18 cellular contexts compared by ENCODE assay signal in genomic region chr12:2409656-2410265, GRCh38.
A peak's percentile ranks its signal among the peaks of the same experiment; 100 is the strongest.
DNase-seq lines count a peak whose midpoint lies in the region; ATAC-seq, FAIRE-seq and TF ChIP-seq lines count a peak whose summit lies in the region.
"Had no signal": no experiment of that assay in that cellular context is flagged by ENCODE, and none has a peak within 500 bp of the region (broad histone marks: within the 10 kb centered on the region; RNA-seq: fewer than 3 reads in every experiment).

No MANE protein-coding gene starts in this region.

- TF ChIP-seq CTCF in WERI-Rb-1 (IDR thresholded peaks at IDR 0.05; ENCODE audit: low read depth, low read length) = no peak

- H3K27me3 ChIP-seq in neuronal stem cell (ENCODE audit: control insufficient read depth in 3 of 3, insufficient read depth in 3 of 3, low read depth in 1 of 3, low read length in 3 of 3) (peaks cover 0 to 2% (median 0%) of the 10 kb centered on the region in 3 experiments), rectal smooth muscle tissue (ENCODE audit: control insufficient read depth, insufficient read depth, low read length) (no peaks in the 10 kb centered on the region), WERI-Rb-1 (ENCODE audit: insufficient read depth, low read depth, severe bottlenecking) (no peaks in the 10 kb centered on the region)

- H3K9me3 ChIP-seq in neuronal stem cell (replicated peaks in 1 of 2; ENCODE audit: control insufficient read depth in 2 of 2, insufficient read depth in 1 of 2, low read depth in 1 of 2, low read length in 2 of 2) (peaks cover 0 to 2% of the 10 kb centered on the region in 2 donors), WERI-Rb-1 (ENCODE audit: severe bottlenecking) (peaks cover 4% of the 10 kb centered on the region)

- H2BK120ac ChIP-seq in neuronal stem cell (ENCODE audit: low read depth, low read length) = no peak overlapping the region

- no peak overlapping the region for H4K8ac ChIP-seq in neuronal stem cell (ENCODE audit: low read depth, low read length)

- H3K36me3 ChIP-seq in neuronal stem cell (replicated peaks in 1 of 2; ENCODE audit: control insufficient read depth in 2 of 2, insufficient read depth in 2 of 2, low read length in 2 of 2) (no peaks in the 10 kb centered on the region), rectal smooth muscle tissue (ENCODE audit: control insufficient read depth, insufficient read depth, low read length) (no peaks in the 10 kb centered on the region), WERI-Rb-1 (no peaks in the 10 kb centered on the region)

- H2BK15ac ChIP-seq in neuronal stem cell (ENCODE audit: low read length) = no peak overlapping the region

- H2AK5ac ChIP-seq in neuronal stem cell (ENCODE audit: low read depth, low read length) = no peak overlapping the region

- no peak overlapping the region for H4K91ac ChIP-seq in neuronal stem cell (ENCODE audit: low read depth, low read length, poor library complexity)

- no peak for ATAC-seq in GM18498 (IDR thresholded peaks at IDR 0.05; ENCODE audit: unreplicated experiment)
- ATAC-seq: CD8-positive, alpha-beta T cell had no signal

- H3K18ac ChIP-seq in neuronal stem cell (ENCODE audit: low read length) = peak overlapping the region; percentile 53

- peak; percentile 53 for DNase-seq in activated effector memory CD4-positive, alpha-beta T cell treated with anti-CD3 and anti-CD28 coated beads, Interleukin-2, amount 50 U/mL, for 16 hours
- no peak for DNase-seq in activated effector memory CD4-positive, alpha-beta T cell treated with Interleukin-2 at 50 U/mL for 16 hours
- DNase-seq in neuronal stem cell (ENCODE audit: low spot score) = no peak
- DNase-seq in urothelium cell line (ENCODE audit: low spot score) = peak; percentile 33
- DNase-seq in NCI-H345 treated with DMSO at 0.1 percent for 48 hours (lab: John Stamatoyannopoulos, UW; ENCODE audit: unreplicated experiment) = no peak
- no peak for DNase-seq in WERI-Rb-1
- DNase-seq: CD8-positive, alpha-beta T cell; COR-L47; DMS153; DMS79 treated with DMSO at 0.1 percent for 48 hours; EL; GDM1; H7 had no signal

- WGBS in neuronal stem cell (ENCODE audit: extremely low coverage in 2 of 2, insufficient read length in 2 of 2, insufficient replicate concordance in 1 of 2), 2 donors = no CpG with 5 or more reads among the region's 21 CpGs

- no peak overlapping the region for H2BK5ac ChIP-seq in neuronal stem cell (ENCODE audit: low read length)

- H3K4me3 ChIP-seq in neuronal stem cell (ENCODE audit: low read length in 2 of 2) (no peak overlapping the region), rectal smooth muscle tissue (ENCODE audit: low read length) (no peak overlapping the region), WERI-Rb-1 (ENCODE audit: low read depth, low read length) (no peak overlapping the region)

- no peak overlapping the region for H3K27ac ChIP-seq in neuronal stem cell (replicated peaks; ENCODE audit: low read length)
- peak overlapping the region; percentile 11 for H3K27ac ChIP-seq in rectal smooth muscle tissue (ENCODE audit: low read depth, low read length)
- H3K27ac ChIP-seq in WERI-Rb-1 = no peak overlapping the region
- H3K27ac ChIP-seq: 22Rv1 had no signal

- FAIRE-seq in urothelium cell line (lab: Jason Lieb, UNC) = peak; percentile 61
- FAIRE-seq: D721Med, GM12892 had no signal

- H3K4me1 ChIP-seq in neuronal stem cell (ENCODE audit: control insufficient read depth in 2 of 2, insufficient read depth in 1 of 2, low read depth in 1 of 2, low read length in 2 of 2) = peaks cover 0 to 10% of the 10 kb centered on the region in 2 donors
- peaks cover 37% of the 10 kb centered on the region for H3K4me1 ChIP-seq in rectal smooth muscle tissue (ENCODE audit: control insufficient read depth, insufficient read depth, low read length)

- H3K9ac ChIP-seq in neuronal stem cell (ENCODE audit: low read depth, low read length, poor library complexity) (no peak overlapping the region), rectal smooth muscle tissue (ENCODE audit: low read length) (no peak overlapping the region)

- peak overlapping the region; percentile 84 for H2BK12ac ChIP-seq in neuronal stem cell (ENCODE audit: low read length)

- H3K79me1 ChIP-seq in neuronal stem cell (ENCODE audit: low read depth, low read length) = no peaks in the 10 kb centered on the region

- no peak overlapping the region for H2AFZ ChIP-seq in neuronal stem cell (ENCODE audit: low read length)

- H3K4me2 ChIP-seq in neuronal stem cell (ENCODE audit: insufficient read depth, low read length, poor library complexity, severe bottlenecking) = no peak overlapping the region

- H3K14ac ChIP-seq in neuronal stem cell (ENCODE audit: low read length) = no peak overlapping the region

- peak overlapping the region; percentile 39 for H3K23ac ChIP-seq in neuronal stem cell (ENCODE audit: low read depth, low read length, poor library complexity)

- no peak overlapping the region for H3K4ac ChIP-seq in neuronal stem cell (ENCODE audit: low read length)

Comparison
In these comparisons a context has a peak if more than half of its experiments do, and no peak if none do; other contexts are left out.
1. DNase-seq: peak in activated effector memory CD4-positive, alpha-beta T cell treated with anti-CD3 and anti-CD28 coated beads, Interleukin-2, amount 50 U/mL, for 16 hours (single experiment) and urothelium cell line (single experiment); none in activated effector memory CD4-positive, alpha-beta T cell treated with Interleukin-2 at 50 U/mL for 16 hours (single experiment), neuronal stem cell (single experiment), NCI-H345 treated with DMSO at 0.1 percent for 48 hours (single experiment) and WERI-Rb-1 (single experiment).